ENCODE assay signal across 9 cellular contexts in the genomic region with DNA sequence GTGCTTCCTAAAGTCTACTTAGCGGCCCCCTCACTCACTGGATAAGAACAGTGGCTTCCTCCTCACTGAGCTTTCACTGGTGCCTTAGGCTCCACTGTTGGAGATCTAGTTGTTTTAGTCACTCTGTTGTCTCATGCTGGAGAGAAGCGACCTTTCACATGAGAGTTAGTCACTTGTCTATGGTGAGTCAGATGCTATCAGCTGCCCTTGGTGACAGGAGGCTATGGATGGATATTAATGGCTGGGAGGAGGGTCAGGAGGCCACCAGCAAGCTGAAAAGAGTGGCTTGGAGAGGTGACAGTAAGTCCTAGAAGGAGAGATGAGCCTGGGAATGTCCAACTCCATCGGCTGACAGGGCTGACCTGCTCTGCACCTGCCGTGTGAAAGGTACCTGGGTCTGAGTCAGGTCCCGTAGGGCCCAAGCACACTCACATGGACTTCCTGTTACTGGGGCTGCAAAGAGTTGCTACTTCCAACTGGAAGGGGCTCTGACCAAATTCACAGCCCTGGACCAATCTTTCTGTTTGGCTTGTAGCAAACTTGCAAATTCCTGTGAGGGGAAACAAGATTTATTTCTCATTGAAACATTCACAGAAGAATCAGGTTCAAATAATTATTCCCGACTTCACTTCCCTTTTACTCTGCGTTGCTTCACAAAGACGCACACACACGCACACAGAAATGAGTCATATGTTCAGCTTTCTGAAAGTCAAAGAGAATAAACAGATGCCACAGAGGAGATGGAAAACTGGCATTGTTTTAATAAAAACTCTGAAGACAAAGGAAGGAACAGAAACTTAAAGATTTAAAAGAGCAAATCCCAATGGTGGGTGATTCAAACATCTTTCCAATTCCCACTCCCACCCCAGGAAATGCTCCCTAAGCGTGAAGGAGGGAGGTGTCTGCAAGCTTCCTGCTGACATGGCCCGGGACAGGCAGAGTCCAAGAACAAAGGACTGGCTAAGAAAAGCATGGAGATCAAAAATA.
DNase-seq lines count a peak whose midpoint lies in the region; ATAC-seq and TF ChIP-seq lines count a peak whose summit lies in the region.
"Had no signal": no experiment of that assay in that cellular context is flagged by ENCODE, and none has a peak within 500 bp of the region (broad histone marks: within the 10 kb centered on the region; RNA-seq: fewer than 3 reads in every experiment).

No MANE protein-coding gene starts in this region.

- H3K27ac Mint-ChIP-seq in T-helper 2 cell treated with Interferon-gamma antibody and Interleukin-4, amounts not matched to agents 5 μg/mL and 100 μg/mL, for 36 hours = no peak overlapping the region
- H3K27ac Mint-ChIP-seq in stimulated activated naive CD8-positive, alpha-beta T cell treated with anti-CD3 and anti-CD28 coated beads, Interleukin-15, Interleukin-2, amounts not matched to agents 100 ng/mL and 50 ng/mL, for 24 hours = peak overlapping the region; percentile 22

- no peak for TF ChIP-seq CTCF in gastroesophageal sphincter (IDR thresholded peaks at IDR 0.05)

- TF ChIP-seq POLR2A in gastroesophageal sphincter (IDR thresholded peaks at IDR 0.05) = no peak

- no peak overlapping the region for H3K4me3 Mint-ChIP-seq in T-helper 2 cell treated with Interferon-gamma antibody and Interleukin-4, amounts not matched to agents 5 μg/mL and 100 μg/mL, for 36 hours
- peak overlapping the region; percentile 1 for H3K4me3 Mint-ChIP-seq in stimulated activated naive CD8-positive, alpha-beta T cell treated with anti-CD3 and anti-CD28 coated beads, Interleukin-15, Interleukin-2, amounts not matched to agents 100 ng/mL and 50 ng/mL, for 24 hours

- ATAC-seq in gastroesophageal sphincter = peak; percentile 87

- H3K9me3 Mint-ChIP-seq in T-helper 2 cell treated with Interferon-gamma antibody and Interleukin-4, amounts not matched to agents 5 μg/mL and 100 μg/mL, for 36 hours = no peaks in the 10 kb centered on the region
- no peaks in the 10 kb centered on the region for H3K9me3 Mint-ChIP-seq in stimulated activated naive CD8-positive, alpha-beta T cell treated with anti-CD3 and anti-CD28 coated beads, Interleukin-15, Interleukin-2, amounts not matched to agents 100 ng/mL and 50 ng/mL, for 24 hours

- peak; percentile 30 for TF ChIP-seq EP300 in gastroesophageal sphincter (IDR thresholded peaks at IDR 0.05)

- no peaks in the 10 kb centered on the region for H3K27me3 ChIP-seq in gastroesophageal sphincter

- peaks cover 5% of the 10 kb centered on the region for H3K4me1 Mint-ChIP-seq in T-helper 2 cell treated with Interferon-gamma antibody and Interleukin-4, amounts not matched to agents 5 μg/mL and 100 μg/mL, for 36 hours (ENCODE audit: low read depth)
- peaks cover 19% of the 10 kb centered on the region for H3K4me1 Mint-ChIP-seq in stimulated activated naive CD8-positive, alpha-beta T cell treated with anti-CD3 and anti-CD28 coated beads, Interleukin-15, Interleukin-2, amounts not matched to agents 100 ng/mL and 50 ng/mL, for 24 hours (ENCODE audit: low read depth)

- H3K9me3 ChIP-seq in gastroesophageal sphincter = no peaks in the 10 kb centered on the region

- no peak overlapping the region for H3K4me3 ChIP-seq in gastroesophageal sphincter

- H3K36me3 Mint-ChIP-seq in T-helper 2 cell treated with Interferon-gamma antibody and Interleukin-4, amounts not matched to agents 5 μg/mL and 100 μg/mL, for 36 hours (ENCODE audit: low read depth) = no peaks in the 10 kb centered on the region
- no peaks in the 10 kb centered on the region for H3K36me3 Mint-ChIP-seq in stimulated activated naive CD8-positive, alpha-beta T cell treated with anti-CD3 and anti-CD28 coated beads, Interleukin-15, Interleukin-2, amounts not matched to agents 100 ng/mL and 50 ng/mL, for 24 hours (ENCODE audit: low read depth)

- peak; percentile 9 for DNase-seq in T-helper 2 cell treated with Interferon-gamma antibody and Interleukin-4, amounts not matched to agents 5 μg/mL and 100 μg/mL, for 36 hours (ENCODE audit: low spot score)
- DNase-seq in T-helper 2 cell (no peak), T1000 (lab: John Stamatoyannopoulos, UW) (peak; percentile 34), NCI-H524 (lab: John Stamatoyannopoulos, UW) (no peak)
- no peak for DNase-seq in effector CD8-positive, alpha-beta T cell (lab: John Stamatoyannopoulos, UW)
- no peak for DNase-seq in NK-92 treated with Interleukin-12 subunit alpha and Interleukin-12 subunit beta, amount 100 ng/mL, for 24 hours (lab: John Stamatoyannopoulos, UW)
- DNase-seq: AML-193 had no signal

- H3K27me3 Mint-ChIP-seq in T-helper 2 cell treated with Interferon-gamma antibody and Interleukin-4, amounts not matched to agents 5 μg/mL and 100 μg/mL, for 36 hours (ENCODE audit: low read depth) = no peaks in the 10 kb centered on the region
- no peaks in the 10 kb centered on the region for H3K27me3 Mint-ChIP-seq in stimulated activated naive CD8-positive, alpha-beta T cell treated with anti-CD3 and anti-CD28 coated beads, Interleukin-15, Interleukin-2, amounts not matched to agents 100 ng/mL and 50 ng/mL, for 24 hours

- peaks cover 8 to 32% (median 11%) of the 10 kb centered on the region in 3 donors for H3K4me1 ChIP-seq in gastroesophageal sphincter

- 10 to 14% methylated on average over 6 of the region's 11 CpGs for WGBS in gastroesophageal sphincter (ENCODE audit: low coverage in 1 of 2), 2 donors

- H3K36me3 ChIP-seq in gastroesophageal sphincter = no peaks in the 10 kb centered on the region

- H3K27ac ChIP-seq in gastroesophageal sphincter = peak overlapping the region; percentile 55 to 90 (median 84)

Comparison
In these comparisons a context has a peak if more than half of its experiments do, and no peak if none do; other contexts are left out.
1. DNase-seq: peak in T-helper 2 cell treated with Interferon-gamma antibody and Interleukin-4, amounts not matched to agents 5 μg/mL and 100 μg/mL, for 36 hours (single experiment) and T1000 (single experiment); none in T-helper 2 cell (0 of 5), NCI-H524 (0 of 2), effector CD8-positive, alpha-beta T cell (single experiment) and NK-92 treated with Interleukin-12 subunit alpha and Interleukin-12 subunit beta, amount 100 ng/mL, for 24 hours (single experiment).